Comparison of ENCODE assay signal across 22 cellular contexts in the genomic region with DNA sequence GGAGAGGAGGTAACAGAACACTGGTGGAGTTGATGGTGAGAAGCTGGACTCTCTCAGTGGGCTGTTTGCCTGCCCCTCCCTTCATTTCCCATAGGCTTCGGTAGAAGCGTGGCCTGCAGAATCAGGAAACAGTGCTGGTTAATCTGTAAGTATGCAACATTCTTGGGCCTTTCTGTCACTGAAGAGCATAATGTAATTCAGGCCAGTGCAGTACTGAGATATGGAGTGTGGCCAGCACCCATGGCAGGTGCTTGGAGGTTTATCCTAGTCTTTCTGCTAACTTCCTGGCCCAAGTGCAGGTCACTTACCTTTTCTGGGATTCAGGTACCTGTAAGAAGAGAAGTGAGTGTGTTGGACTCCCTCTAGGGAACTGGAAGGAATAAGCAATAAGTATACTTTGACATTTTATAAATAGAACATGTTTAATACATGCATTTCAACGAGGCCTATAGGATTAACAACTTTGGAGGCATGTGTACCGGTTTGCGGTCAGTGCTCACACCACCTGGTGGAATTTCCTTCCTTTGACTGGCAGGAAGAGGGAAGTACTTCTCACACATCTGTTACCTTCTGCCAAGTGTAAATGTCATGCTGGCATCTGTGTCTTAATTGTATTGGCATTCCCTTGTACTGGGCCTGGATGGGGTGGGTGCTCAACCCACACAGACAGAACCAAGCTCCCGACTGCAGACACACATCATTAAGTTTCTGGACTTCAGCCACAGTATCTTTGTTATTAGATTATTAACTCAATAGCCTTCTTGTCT.
DNase-seq lines count a peak whose midpoint lies in the region; ATAC-seq, FAIRE-seq and TF ChIP-seq lines count a peak whose summit lies in the region.
"Had no signal": no experiment of that assay in that cellular context is flagged by ENCODE, and none has a peak within 500 bp of the region (broad histone marks: within the 10 kb centered on the region; RNA-seq: fewer than 3 reads in every experiment).

No MANE protein-coding gene starts in this region.

- intact Hi-C loops in posterior vena cava (cut with DNase I), result no loop called here

- WGBS in small intestine, 3 donors, result 11 to 27% (median 26%) methylated on average over 6 of the region's 6 CpGs

- peak; percentile 40; the same call in 1 of the 3 replicates for ATAC-seq in RWPE2 (ENCODE audit: low read depth)
- ATAC-seq: GM12878, GM23338, right lobe of liver had no signal

- no peaks in the 10 kb centered on the region for H3K4me1 ChIP-seq in RWPE2 (ENCODE audit: insufficient read depth, poor library complexity, severe bottlenecking)
- no peaks in the 10 kb centered on the region for H3K4me1 ChIP-seq in small intestine (ENCODE audit: control insufficient read depth in 2 of 2, insufficient read depth in 1 of 2, low read depth in 1 of 2, low read length in 1 of 2)
- H3K4me1 ChIP-seq: breast epithelium, vagina had no signal

- FAIRE-seq in small intestine (lab: Jason Lieb, UNC), result no peak
- FAIRE-seq: GM12878 had no signal

- H3K27me3 ChIP-seq in RWPE2 (ENCODE audit: insufficient read depth, poor library complexity, severe bottlenecking) (no peaks in the 10 kb centered on the region), small intestine (ENCODE audit: control insufficient read depth in 2 of 2, insufficient read depth in 2 of 2, low read length in 2 of 2) (no peaks in the 10 kb centered on the region)
- H3K27me3 ChIP-seq: breast epithelium, right lobe of liver, vagina had no signal

- DNase-seq in NCI-H2029 treated with DMSO at 0.1 percent for 48 hours (lab: John Stamatoyannopoulos, UW) (peak; percentile 16), NCI-H2029 (lab: John Stamatoyannopoulos, UW) (no peak), RWPE2 (ENCODE audit: low spot score) (no peak), glomerular visceral epithelial cell (ENCODE audit: extremely low spot score) (peak; percentile 96), small intestine (peak; percentile 38), DMS79 (lab: John Stamatoyannopoulos, UW) (no peak), posterior vena cava (ENCODE audit: low spot score) (no peak)
- no peak for DNase-seq in stimulated activated CD4-positive, alpha-beta T cell treated with anti-CD3 and anti-CD28 coated beads, Interleukin-4, amount 100 ng/mL, for 1 hour
- DNase-seq: 8988T; activated CD4-positive, alpha-beta T cell treated with anti-CD3 and anti-CD28 coated beads for 4 hours; cortex of kidney; heart right ventricle; NCI-H1092 treated with DMSO at 0.1 percent for 48 hours; NCI-H2107; NCI-H526; right lobe of liver; stimulated activated CD4-positive, alpha-beta T cell treated with anti-CD3 and anti-CD28 coated beads, Interleukin-15, amount 100 ng/mL, for 24 hours had no signal

- no peaks in the 10 kb centered on the region for H3K36me3 ChIP-seq in RWPE2 (ENCODE audit: low read depth)
- H3K36me3 ChIP-seq in small intestine (ENCODE audit: control insufficient read depth in 2 of 2, insufficient read depth in 2 of 2, low read length in 2 of 2), result no peaks in the 10 kb centered on the region
- H3K36me3 ChIP-seq: breast epithelium, heart right ventricle, right lobe of liver, vagina had no signal

- no peak overlapping the region for H3K27ac ChIP-seq in RWPE2 (ENCODE audit: poor library complexity, severe bottlenecking)
- no peak overlapping the region for H3K27ac ChIP-seq in small intestine (ENCODE audit: low read depth in 1 of 2, low read length in 1 of 2)
- H3K27ac ChIP-seq: breast epithelium, heart right ventricle, right lobe of liver, vagina had no signal

- H3K4me3 ChIP-seq in RWPE2 (ENCODE audit: severe bottlenecking) (no peak overlapping the region), small intestine (ENCODE audit: low read depth in 1 of 2, low read length in 2 of 2) (no peak overlapping the region)
- H3K4me3 ChIP-seq: breast epithelium, GM12878, GM23338, heart right ventricle, lung, right lobe of liver, vagina had no signal

- TF ChIP-seq CTCF in RWPE2 (IDR thresholded peaks at IDR 0.05; ENCODE audit: poor library complexity, severe bottlenecking), result no peak

- H3K9me3 ChIP-seq in RWPE2 (ENCODE audit: severe bottlenecking) (no peaks in the 10 kb centered on the region), small intestine (ENCODE audit: control insufficient read depth, low read depth) (no peaks in the 10 kb centered on the region)
- H3K9me3 ChIP-seq: breast epithelium, right lobe of liver, vagina had no signal

Comparison
In these comparisons a context has a peak if more than half of its experiments do, and no peak if none do; other contexts are left out.
1. DNase-seq: peak in NCI-H2029 treated with DMSO at 0.1 percent for 48 hours (single experiment), glomerular visceral epithelial cell (single experiment) and small intestine (single experiment); none in NCI-H2029 (single experiment), RWPE2 (single experiment), stimulated activated CD4-positive, alpha-beta T cell treated with anti-CD3 and anti-CD28 coated beads, Interleukin-4, amount 100 ng/mL, for 1 hour (single experiment), DMS79 (single experiment) and posterior vena cava (single experiment).